ENCODE assay signal across 9 cellular contexts in the genomic region with DNA sequence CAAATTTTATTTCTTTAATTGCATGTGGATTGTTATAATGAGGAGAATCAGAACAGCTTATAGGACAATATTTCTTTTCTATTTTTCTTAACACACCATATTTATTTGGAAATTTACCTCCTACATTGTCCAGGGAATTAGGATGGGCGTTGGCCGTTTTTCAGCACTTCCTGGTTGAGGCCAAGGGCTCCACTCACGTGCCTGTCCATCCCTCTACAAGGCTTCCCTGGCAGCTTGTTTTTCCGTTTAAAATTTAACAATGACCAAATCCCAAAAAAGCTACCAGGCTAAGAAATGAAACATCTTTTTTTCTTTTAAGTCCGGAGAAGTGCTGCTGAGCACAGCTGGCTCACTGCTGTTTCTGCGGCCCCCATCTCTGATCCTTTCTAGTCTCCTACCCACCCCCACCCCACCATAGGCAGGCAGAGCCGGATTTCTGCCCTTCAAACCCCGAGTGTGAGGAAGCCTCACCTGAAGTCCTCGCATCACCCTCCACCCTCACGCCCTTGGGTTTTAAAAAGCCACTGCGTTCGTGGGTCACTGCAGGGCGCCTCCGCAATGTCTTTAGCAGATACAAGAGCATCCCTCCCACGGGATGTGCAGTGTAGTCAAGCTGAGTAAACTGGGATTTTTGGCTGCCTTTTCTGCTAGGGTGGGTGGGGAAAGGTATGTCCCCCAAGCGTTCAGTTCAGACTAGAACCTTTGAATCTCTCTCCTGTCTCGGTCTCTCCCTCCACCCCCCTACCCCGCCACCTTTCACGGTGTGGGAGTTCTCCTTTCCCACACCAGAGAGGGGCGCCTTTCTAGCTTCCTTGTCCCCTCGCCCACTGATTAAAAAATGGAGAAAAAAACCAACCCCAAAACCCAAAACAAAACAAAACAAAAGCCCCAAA. TPM values are rescaled to one million over a fixed set of nuclear protein-coding genes. Genes with fewer than 3 reads are reported as not detected.
DNase-seq lines count a peak whose midpoint lies in the region; ATAC-seq and TF ChIP-seq lines count a peak whose summit lies in the region.
"Had no signal": no experiment of that assay in that cellular context is flagged by ENCODE, and none has a peak within 500 bp of the region (broad histone marks: within the 10 kb centered on the region; RNA-seq: fewer than 3 reads in every experiment).

No MANE protein-coding gene starts in this region.

- H3K27ac Mint-ChIP-seq in activated naive CD4-positive, alpha-beta T cell treated with anti-CD3 and anti-CD28 coated beads for 36 hours = peak overlapping the region; percentile 59
- peak overlapping the region; percentile 93 for H3K27ac Mint-ChIP-seq in activated T-helper 1 cell treated with anti-CD3 and anti-CD28 coated beads, Interleukin-12 subunit alpha, Interleukin-12 subunit beta, Interleukin-2, Interleukin-4 antibody, amounts not matched to agents 30 ng/mL and 10 ng/mL and 1 ng/mL, durations not matched to agents 14 hours and 24 hours and 36 hours

- H3K9me3 ChIP-seq in prostate gland = no peaks in the 10 kb centered on the region

- peak overlapping the region; percentile 87 for H3K4me3 Mint-ChIP-seq in activated naive CD4-positive, alpha-beta T cell treated with anti-CD3 and anti-CD28 coated beads for 36 hours
- peak overlapping the region; percentile 91 for H3K4me3 Mint-ChIP-seq in activated T-helper 1 cell treated with anti-CD3 and anti-CD28 coated beads, Interleukin-12 subunit alpha, Interleukin-12 subunit beta, Interleukin-2, Interleukin-4 antibody, amounts not matched to agents 30 ng/mL and 10 ng/mL and 1 ng/mL, durations not matched to agents 14 hours and 24 hours and 36 hours

- no peaks in the 10 kb centered on the region for H3K36me3 ChIP-seq in prostate gland

- peak overlapping the region; percentile 94 for H3K27ac ChIP-seq in HL-60 (replicated peaks)
- H3K27ac ChIP-seq in prostate gland = peak overlapping the region; percentile 30 to 56
- H3K27ac ChIP-seq: epithelial cell of prostate had no signal

- no peaks in the 10 kb centered on the region for H3K27me3 ChIP-seq in HL-60 (ENCODE audit: insufficient read depth, poor library complexity, severe bottlenecking)
- no peaks in the 10 kb centered on the region for H3K27me3 ChIP-seq in prostate gland (replicated peaks; ENCODE audit: insufficient read depth)

- TF ChIP-seq CTCF in HL-60 (IDR thresholded peaks at IDR 0.05; ENCODE audit: insufficient read depth, low read length) (no peak), prostate gland (IDR thresholded peaks at IDR 0.05) (no peak)

- intact Hi-C loops in activated naive CD4-positive, alpha-beta T cell treated with anti-CD3 and anti-CD28 coated beads for 36 hours (cut with micrococcal nuclease) = loop anchor here (5.0 kb wide), 2 partner anchors 169 to 234 kb away; partner anchors contain the start of gene ERGIC2
- intact Hi-C loops in activated T-helper 1 cell treated with anti-CD3 and anti-CD28 coated beads, Interleukin-12 subunit alpha, Interleukin-12 subunit beta, Interleukin-2, Interleukin-4 antibody, amounts not matched to agents 30 ng/mL and 10 ng/mL and 1 ng/mL, durations not matched to agents 14 hours and 24 hours and 36 hours (cut with micrococcal nuclease) = loop anchor here (1.0 to 5.0 kb wide), 2 partner anchors 45 to 234 kb away; partner anchors contain the start of gene ERGIC2
- intact Hi-C loops in cardiac septum (cut with DNase I) (no loop called here), prostate gland (cut with DNase I) (no loop called here)

- H3K9me3 Mint-ChIP-seq in activated naive CD4-positive, alpha-beta T cell treated with anti-CD3 and anti-CD28 coated beads for 36 hours = no peaks in the 10 kb centered on the region
- H3K9me3 Mint-ChIP-seq in activated T-helper 1 cell treated with anti-CD3 and anti-CD28 coated beads, Interleukin-12 subunit alpha, Interleukin-12 subunit beta, Interleukin-2, Interleukin-4 antibody, amounts not matched to agents 30 ng/mL and 10 ng/mL and 1 ng/mL, durations not matched to agents 14 hours and 24 hours and 36 hours = no peaks in the 10 kb centered on the region

- peaks cover 8% of the 10 kb centered on the region for H3K4me1 Mint-ChIP-seq in activated naive CD4-positive, alpha-beta T cell treated with anti-CD3 and anti-CD28 coated beads for 36 hours (ENCODE audit: low read depth)
- H3K4me1 Mint-ChIP-seq in activated T-helper 1 cell treated with anti-CD3 and anti-CD28 coated beads, Interleukin-12 subunit alpha, Interleukin-12 subunit beta, Interleukin-2, Interleukin-4 antibody, amounts not matched to agents 30 ng/mL and 10 ng/mL and 1 ng/mL, durations not matched to agents 14 hours and 24 hours and 36 hours (ENCODE audit: low read depth) = peaks cover 17% of the 10 kb centered on the region

- ATAC-seq in GM19328 (IDR thresholded peaks at IDR 0.05; ENCODE audit: unreplicated experiment) = no peak

- CTCF ChIA-PET in activated naive CD4-positive, alpha-beta T cell treated with anti-CD3 and anti-CD28 coated beads for 36 hours (lab: Charles Lee) = interaction anchor here (0.5 to 1.2 kb wide), 3 partner anchors 11 to 1163 kb away, joined by 3 read pairs; no protein-coding TSS in a partner anchor

- H3K27me3 Mint-ChIP-seq in activated naive CD4-positive, alpha-beta T cell treated with anti-CD3 and anti-CD28 coated beads for 36 hours (ENCODE audit: low read depth) = peaks cover 13% of the 10 kb centered on the region
- peaks cover 31% of the 10 kb centered on the region for H3K27me3 Mint-ChIP-seq in activated T-helper 1 cell treated with anti-CD3 and anti-CD28 coated beads, Interleukin-12 subunit alpha, Interleukin-12 subunit beta, Interleukin-2, Interleukin-4 antibody, amounts not matched to agents 30 ng/mL and 10 ng/mL and 1 ng/mL, durations not matched to agents 14 hours and 24 hours and 36 hours (ENCODE audit: insufficient read depth)

- DNase-seq in activated naive CD4-positive, alpha-beta T cell treated with anti-CD3 and anti-CD28 coated beads for 36 hours = no peak
- no peak for DNase-seq in activated naive CD4-positive, alpha-beta T cell treated with anti-CD3 and anti-CD28 coated beads, Interleukin-2, amount 50 U/mL, for 16 hours
- peak in 1 of 2 experiments; percentile 62 for DNase-seq in HL-60 (ENCODE audit: low read depth in 1 of 2, low spot score in 1 of 2)
- DNase-seq in activated T-helper 1 cell treated with anti-CD3 and anti-CD28 coated beads, Interleukin-12 subunit alpha, Interleukin-12 subunit beta, Interleukin-2, Interleukin-4 antibody, amounts not matched to agents 30 ng/mL and 10 ng/mL and 1 ng/mL, durations not matched to agents 14 hours and 24 hours and 36 hours (ENCODE audit: low spot score) = no peak
- peak; percentile 77 for DNase-seq in cardiac septum (ENCODE audit: low spot score)
- no peak for DNase-seq in prostate gland (ENCODE audit: low spot score)
- DNase-seq in DMS153 (lab: John Stamatoyannopoulos, UW) = no peak

- WGBS in prostate gland = 5% methylated on average over 21 of the region's 21 CpGs

- H3K36me3 Mint-ChIP-seq in activated naive CD4-positive, alpha-beta T cell treated with anti-CD3 and anti-CD28 coated beads for 36 hours (ENCODE audit: low read depth) = no peaks in the 10 kb centered on the region
- peaks cover 2% of the 10 kb centered on the region for H3K36me3 Mint-ChIP-seq in activated T-helper 1 cell treated with anti-CD3 and anti-CD28 coated beads, Interleukin-12 subunit alpha, Interleukin-12 subunit beta, Interleukin-2, Interleukin-4 antibody, amounts not matched to agents 30 ng/mL and 10 ng/mL and 1 ng/mL, durations not matched to agents 14 hours and 24 hours and 36 hours (ENCODE audit: low read depth)

- TF ChIP-seq POLR2A in prostate gland (IDR thresholded peaks at IDR 0.05) = no peak

- H3K4me1 ChIP-seq in prostate gland (replicated peaks) = no peaks in the 10 kb centered on the region

- H3K4me3 ChIP-seq in HL-60 (replicated peaks; ENCODE audit: insufficient read depth, low read length) (peak overlapping the region; percentile 68), prostate gland (peak overlapping the region; percentile 45 to 49)

RNA-seq across cellular contexts. Expression of gene FAR2, which starts 0.8 kb away (rescaled TPM):
- 1 to 10 TPM; 2.2 to 4.4 TPM for total RNA-seq in activated naive CD4-positive, alpha-beta T cell treated with anti-CD3 and anti-CD28 coated beads for 36 hours
- total RNA-seq in activated T-helper 1 cell treated with anti-CD3 and anti-CD28 coated beads, Interleukin-12 subunit alpha, Interleukin-12 subunit beta, Interleukin-2, Interleukin-4 antibody, amounts not matched to agents 30 ng/mL and 10 ng/mL and 1 ng/mL, durations not matched to agents 14 hours and 24 hours and 36 hours = 5.2 and 5.4 TPM in 2 replicates
- total RNA-seq in cardiac septum = 3.3 TPM
- total RNA-seq in prostate gland = 1 to 10 TPM; 3.1 to 7.2 TPM

Comparison
In these comparisons a context has a peak if more than half of its experiments do, and no peak if none do; other contexts are left out.
1. intact Hi-C loops: an anchor here in activated naive CD4-positive, alpha-beta T cell treated with anti-CD3 and anti-CD28 coated beads for 36 hours (5.0 kb wide) and activated T-helper 1 cell treated with anti-CD3 and anti-CD28 coated beads, Interleukin-12 subunit alpha, Interleukin-12 subunit beta, Interleukin-2, Interleukin-4 antibody, amounts not matched to agents 30 ng/mL and 10 ng/mL and 1 ng/mL, durations not matched to agents 14 hours and 24 hours and 36 hours (1.0 to 5.0 kb wide); none called in cardiac septum and prostate gland.